In the genomic region with DNA sequence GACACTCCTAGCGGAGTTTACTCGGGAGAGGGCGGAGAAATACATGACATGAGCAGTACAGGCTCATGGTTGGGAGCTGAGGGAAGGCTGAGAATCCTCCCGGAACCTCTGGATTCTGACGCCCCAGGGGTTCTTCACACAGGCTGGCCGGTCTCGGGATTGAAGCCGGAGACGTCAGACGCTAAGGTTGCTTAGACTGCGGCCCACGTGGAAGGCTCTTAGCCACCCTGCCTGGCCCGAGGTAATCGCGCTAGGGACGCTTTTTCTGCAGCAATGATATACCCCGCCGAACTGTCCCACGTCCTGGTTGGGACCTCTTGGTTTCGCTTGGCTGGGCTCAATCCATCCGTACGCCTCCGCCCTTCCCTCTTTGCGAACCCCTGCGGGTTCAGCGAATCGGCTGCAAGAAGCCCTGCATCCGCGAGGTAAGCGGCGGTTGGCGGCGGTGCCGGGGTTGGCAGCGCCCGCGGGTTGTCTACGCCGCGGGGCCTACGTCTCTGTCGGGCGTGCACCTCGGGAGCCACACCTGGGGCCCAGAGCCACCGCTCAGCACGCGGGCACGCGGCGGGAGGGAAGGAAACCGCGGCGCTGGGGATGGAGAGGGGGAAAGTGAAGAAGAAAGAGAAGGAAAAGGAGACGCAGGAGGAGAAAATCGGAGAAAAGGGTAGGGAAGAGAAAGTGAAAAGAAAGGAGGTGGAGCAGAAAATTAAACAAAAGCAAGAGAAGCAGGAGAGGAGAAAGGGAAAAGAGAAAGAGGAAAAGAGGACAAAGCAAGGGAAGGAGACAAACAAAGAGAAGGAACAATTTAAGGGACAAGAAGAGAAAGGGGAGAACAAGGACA, we compare ENCODE assay signal across 8 cellular contexts. TPM values are rescaled to one million over a fixed set of nuclear protein-coding genes. Genes with fewer than 3 reads are reported as not detected.
DNase-seq lines count a peak whose midpoint lies in the region; ATAC-seq, FAIRE-seq and TF ChIP-seq lines count a peak whose summit lies in the region.

A gene with protein sequence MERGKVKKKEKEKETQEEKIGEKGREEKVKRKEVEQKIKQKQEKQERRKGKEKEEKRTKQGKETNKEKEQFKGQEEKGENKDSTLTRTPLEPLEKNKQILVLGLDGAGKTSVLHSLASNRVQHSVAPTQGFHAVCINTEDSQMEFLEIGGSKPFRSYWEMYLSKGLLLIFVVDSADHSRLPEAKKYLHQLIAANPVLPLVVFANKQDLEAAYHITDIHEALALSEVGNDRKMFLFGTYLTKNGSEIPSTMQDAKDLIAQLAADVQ (plus strand): TSS at position 523 of the 841 bp plus-strand sequence. CDS start 72 bp downstream, at position 595.

- DNase-seq in GM12865 (ENCODE audit: low read depth): peak; percentile 37
- DNase-seq in T-helper 2 cell treated with Interferon-gamma antibody and Interleukin-4, amounts not matched to agents 5 μg/mL and 100 μg/mL, for 36 hours (ENCODE audit: low spot score): peak; percentile 33
- DNase-seq in K562 (ENCODE audit: extremely low read depth in 1 of 4, low spot score in 3 of 4): no peak

- POLR2A ChIA-PET in K562 (lab: Yijun Ruan, JAX): interaction anchor here (0.6 to 0.7 kb wide), 3 partner anchors 11 to 606 kb away, joined by 3 to 6 read pairs (median 3); no protein-coding TSS in a partner anchor

- H3K27me3 ChIP-seq in K562 (ENCODE audit: control insufficient read depth in 2 of 2, insufficient read depth in 2 of 2, low read length in 2 of 2) (no peaks in the 10 kb centered on the region), iPS-18a (ENCODE audit: control insufficient read depth, insufficient read depth, low read length) (peaks cover 19% of the 10 kb centered on the region), skeletal muscle satellite cell (ENCODE audit: control insufficient read depth, insufficient read depth, low read length) (no peaks in the 10 kb centered on the region)

- H3K27me3 Mint-ChIP-seq in T-helper 2 cell treated with Interferon-gamma antibody and Interleukin-4, amounts not matched to agents 5 μg/mL and 100 μg/mL, for 36 hours (ENCODE audit: low read depth): peaks cover 12% of the 10 kb centered on the region

- WGBS in K562 (ENCODE audit: insufficient coverage, low coverage, missing lambda C conversion rate): 95% methylated on average over 37 of the region's 55 CpGs

- H3K36me3 ChIP-seq in K562 (ENCODE audit: control insufficient read depth, insufficient read depth, low read length) (peaks cover 32% of the 10 kb centered on the region), iPS-18a (ENCODE audit: control insufficient read depth, low read depth, low read length) (peaks cover 27% of the 10 kb centered on the region), skeletal muscle satellite cell (ENCODE audit: insufficient read depth, low read length) (peaks cover 16% of the 10 kb centered on the region)

- H3K4me3 ChIP-seq in GM12865 (ENCODE audit: low read depth, low read length) (peak within 1 kb of the TSS; percentile 28), K562 (no peak within 1 kb of the TSS), iPS-18a (ENCODE audit: low read length) (peak within 1 kb of the TSS; percentile 71), skeletal muscle satellite cell (ENCODE audit: low read length) (peak within 1 kb of the TSS; percentile 75)

- H3K4me3 Mint-ChIP-seq in T-helper 2 cell treated with Interferon-gamma antibody and Interleukin-4, amounts not matched to agents 5 μg/mL and 100 μg/mL, for 36 hours: peak within 1 kb of the TSS; percentile 82

- H3K9ac ChIP-seq in K562 (ENCODE audit: insufficient read depth in 1 of 2, low read depth in 2 of 2, low read length in 2 of 2) (no peak within 1 kb of the TSS), iPS-18a (ENCODE audit: low read length) (peak within 1 kb of the TSS; percentile 56), skeletal muscle satellite cell (ENCODE audit: low read depth, low read length) (peak within 1 kb of the TSS; percentile 63)

- H3K9me3 ChIP-seq in K562 (replicated peaks; ENCODE audit: control insufficient read depth, insufficient read depth, low read depth, low read length) (peaks cover 1% of the 10 kb centered on the region; the same call in 1 of the 2 replicates), iPS-18a (ENCODE audit: control insufficient read depth, low read depth, low read length) (no peaks in the 10 kb centered on the region), skeletal muscle satellite cell (replicated peaks; ENCODE audit: low read length) (no peaks in the 10 kb centered on the region)

- no peak within 1 kb of the TSS for H2AFZ ChIP-seq in K562 (ENCODE audit: low read depth, low read length)

- H3K4me1 ChIP-seq in K562 (replicated peaks in 1 of 2; ENCODE audit: control insufficient read depth in 2 of 2, insufficient read depth in 2 of 2, low read length in 2 of 2) (no peaks in the 10 kb centered on the region), iPS-18a (ENCODE audit: control insufficient read depth, low read depth, low read length) (no peaks in the 10 kb centered on the region), skeletal muscle satellite cell (ENCODE audit: control insufficient read depth, insufficient read depth, low read length) (peaks cover 16% of the 10 kb centered on the region)

- TF ChIP-seq EP300 in K562 (IDR thresholded peaks at IDR 0.05; ENCODE audit: low read length): no peak

- in situ Hi-C loops in K562 (cut with MboI): no loop called here

- ATAC-seq in HG03095 (IDR thresholded peaks at IDR 0.05; ENCODE audit: unreplicated experiment) (peak; percentile 61), K562 (no peak), HG03457 (IDR thresholded peaks at IDR 0.05; ENCODE audit: unreplicated experiment) (no peak), HG03108 (IDR thresholded peaks at IDR 0.05; ENCODE audit: unreplicated experiment) (no peak)

- no peak within 1 kb of the TSS for H3K27ac ChIP-seq in K562 (ENCODE audit: extremely low read depth, low read depth, low read length)
- H3K27ac ChIP-seq in iPS-18a (ENCODE audit: low read length): no peak within 1 kb of the TSS

- H4K20me1 ChIP-seq in K562 (replicated peaks; ENCODE audit: control insufficient read depth, insufficient read depth, low read length): no peaks in the 10 kb centered on the region

- H3K9me3 Mint-ChIP-seq in T-helper 2 cell treated with Interferon-gamma antibody and Interleukin-4, amounts not matched to agents 5 μg/mL and 100 μg/mL, for 36 hours: no peaks in the 10 kb centered on the region

- intact Hi-C loops in K562 (cut with micrococcal nuclease): no loop called here

- no TSS peak for BruUV-seq in K562 (replicated peaks; lab: Mats Ljungman, UMichigan)

- H3K4me1 Mint-ChIP-seq in T-helper 2 cell treated with Interferon-gamma antibody and Interleukin-4, amounts not matched to agents 5 μg/mL and 100 μg/mL, for 36 hours (ENCODE audit: low read depth): peaks cover 19% of the 10 kb centered on the region

- no peak within 1 kb of the TSS for H3K4me2 ChIP-seq in K562 (ENCODE audit: insufficient read depth, low read length)
- H3K4me2 ChIP-seq in skeletal muscle satellite cell (ENCODE audit: low read length): peak within 1 kb of the TSS; percentile 90

- FAIRE-seq in K562 (lab: Jason Lieb, UNC): no peak

- no peak for TF ChIP-seq RAD21 in K562 (CRISPR knock-in tag; conservative IDR thresholded peaks at IDR 0.05 in 1 of 2, IDR thresholded peaks at IDR 0.05 in 1 of 2)

- CTCF ChIA-PET in K562 (lab: Yijun Ruan, JAX; ENCODE audit: low intra/inter-chr PET ratio): no interaction called here

- TF ChIP-seq CTCF in GM12865 (IDR thresholded peaks at IDR 0.05; ENCODE audit: insufficient read depth, low read depth, low read length, missing control alignments) (no peak), K562 (IDR thresholded peaks at IDR 0.05 in 2 of 3, conservative IDR thresholded peaks at IDR 0.05 in 1 of 3; ENCODE audit: insufficient read depth in 2 of 3, low read depth in 1 of 3, low read length in 3 of 3) (no peak)

- no peaks in the 10 kb centered on the region for H3K79me2 ChIP-seq in K562 (ENCODE audit: control insufficient read depth, insufficient read depth, low read length)

- peak within 1 kb of the TSS; percentile 24 for H3K27ac Mint-ChIP-seq in T-helper 2 cell treated with Interferon-gamma antibody and Interleukin-4, amounts not matched to agents 5 μg/mL and 100 μg/mL, for 36 hours

- H3K9me1 ChIP-seq in K562 (ENCODE audit: control insufficient read depth, insufficient read depth, low read length): no peaks in the 10 kb centered on the region

- peaks cover 19% of the 10 kb centered on the region for H3K36me3 Mint-ChIP-seq in T-helper 2 cell treated with Interferon-gamma antibody and Interleukin-4, amounts not matched to agents 5 μg/mL and 100 μg/mL, for 36 hours (ENCODE audit: low read depth)

- TF ChIP-seq POLR2A in K562 (conservative IDR thresholded peaks at IDR 0.05): 0 out of 2 replicates have a peak, but pooled peaks have one; percentile 18

RNA-seq across cellular contexts. Expression of the gene that starts here (rescaled TPM):
- total RNA-seq in K562 (2011; cell fraction: chromatin; rRNA removed; ENCODE audit: low replicate concordance): 0.21 TPM in 1 of 2 replicates, not detected in the other
- total RNA-seq in K562 (2011; cell fraction: nucleolus; rRNA removed): 0.33 TPM in 1 of 2 replicates, not detected in the other
- 0.69 TPM in 1 of 2 replicates, not detected in the other for total RNA-seq in K562 (2011; cell fraction: nucleoplasm; rRNA removed)
- total RNA-seq in K562 (2014; rRNA removed) (not detected in 2 replicates), K562 (2014; rRNA removed; fragmentation: Illumina TruSeq; extraction: Trizol) (0.15 TPM in 1 of 2 replicates, not detected in the other), K562 (2015; rRNA removed; fragmentation: Illumina TruSeq; extraction: Trizol) (0.11 TPM in 1 of 2 replicates, not detected in the other), K562 (2021) (0.11 and 0.22 TPM in 2 replicates)
- polyA plus RNA-seq in K562 (2011; rRNA removed) (0.07 TPM in 1 of 2 replicates, not detected in the other), K562 (2014; fragmentation: Illumina TruSeq; extraction: Trizol) (not detected in 2 replicates), K562 (2014; fragmentation: Nextera tagmentation; extraction: Ambion mirVana) (under 1 TPM in 1 of 2 experiments, not detected in 1; 0.10 TPM), K562 (2014; rRNA removed) (not detected in 2 replicates)
- polyA plus RNA-seq in K562 (2011; cell fraction: cytosol; rRNA removed): 0.09 TPM in 1 of 2 replicates, not detected in the other
- polyA plus RNA-seq in K562 (2011; cell fraction: nucleus; rRNA removed): 0.08 TPM in 1 of 2 replicates, not detected in the other
- 0.05 and 0.15 TPM in 2 replicates for polyA plus RNA-seq in K562 (2012)
- polyA minus RNA-seq in K562 (2011; rRNA and poly(A)+ RNA removed): 0.14 TPM in 1 of 2 replicates, not detected in the other
- polyA minus RNA-seq in K562 (2011; cell fraction: cytosol; rRNA and poly(A)+ RNA removed): not detected in 2 replicates
- polyA minus RNA-seq in K562 (2011; cell fraction: nucleus; rRNA and poly(A)+ RNA removed): not detected in 2 replicates
- total RNA-seq in skeletal muscle satellite cell (2012; rRNA removed): 0.51 and 1.1 TPM in 2 replicates

Comparison
In these comparisons a context has a peak if more than half of its experiments do, and no peak if none do; other contexts are left out.
1. DNase-seq: peak in GM12865 (single experiment) and T-helper 2 cell treated with Interferon-gamma antibody and Interleukin-4, amounts not matched to agents 5 μg/mL and 100 μg/mL, for 36 hours (single experiment); none in K562 (0 of 4).
2. H3K9ac ChIP-seq: peak in iPS-18a (single experiment) and skeletal muscle satellite cell (single experiment); none in K562 (0 of 2).